18 cellular contexts compared by ENCODE assay signal in the genomic region with DNA sequence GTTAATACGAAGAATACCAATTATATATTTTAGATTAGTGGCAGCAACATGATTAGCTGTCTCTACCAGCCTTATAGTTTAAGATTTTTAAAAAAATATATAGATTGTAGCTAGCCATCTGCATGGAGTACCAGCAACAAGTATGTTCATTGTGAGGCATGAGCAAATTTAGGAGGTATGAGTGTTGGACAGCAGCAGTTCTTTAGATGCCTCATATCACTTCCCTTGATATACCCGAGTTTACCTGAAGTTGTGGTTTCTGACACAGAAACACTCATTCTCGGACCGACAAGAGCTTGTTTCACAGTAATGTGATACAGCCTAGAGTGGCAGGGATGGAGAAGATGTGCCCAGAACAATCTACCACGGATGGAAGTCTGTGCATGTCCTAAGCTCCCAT.
DNase-seq lines count a peak whose midpoint lies in the region; ATAC-seq and TF ChIP-seq lines count a peak whose summit lies in the region.
"Had no signal": no experiment of that assay in that cellular context is flagged by ENCODE, and none has a peak within 500 bp of the region (broad histone marks: within the 10 kb centered on the region; RNA-seq: fewer than 3 reads in every experiment).

No MANE protein-coding gene starts in this region.

- H3K4me1 ChIP-seq in DND-41 (ENCODE audit: insufficient read depth, low read length) (peaks cover 8% of the 10 kb centered on the region), MM.1S (ENCODE audit: low read length) (peaks cover 5% of the 10 kb centered on the region), smooth muscle cell (ENCODE audit: low read depth) (no peaks in the 10 kb centered on the region)
- H3K4me1 ChIP-seq: HAP-1 had no signal

- H2AFZ ChIP-seq in DND-41 (ENCODE audit: low read depth, low read length) = 0 out of 2 replicates have a peak overlapping the region, but pooled peaks have one; percentile 19
- H2AFZ ChIP-seq in MM.1S (ENCODE audit: low read length) = no peak overlapping the region
- H2AFZ ChIP-seq in smooth muscle cell (ENCODE audit: low read depth) = no peak overlapping the region

- H3F3A ChIP-seq in MM.1S (ENCODE audit: insufficient read depth, low read length) = no peaks in the 10 kb centered on the region
- no peaks in the 10 kb centered on the region for H3F3A ChIP-seq in smooth muscle cell (ENCODE audit: low read depth)

- H3K27me3 ChIP-seq in DND-41 (ENCODE audit: insufficient read depth, low read length, poor library complexity) (no peaks in the 10 kb centered on the region), MM.1S (replicated peaks; ENCODE audit: insufficient read depth, low read length) (no peaks in the 10 kb centered on the region), smooth muscle cell (ENCODE audit: low read depth) (no peaks in the 10 kb centered on the region)
- H3K27me3 ChIP-seq: BE2C; BLaER1 treated with 17β-estradiol and CSF1 and Interleukin-3, amounts not matched to agents 10 nM and 100 nM had no signal

- 87% methylated on average over 5 of the region's 5 CpGs for WGBS in smooth muscle cell (ENCODE audit: low lambda C conversion rate)

- H3K36me3 ChIP-seq in DND-41 (ENCODE audit: insufficient read depth, low read length) (no peaks in the 10 kb centered on the region), MM.1S (replicated peaks; ENCODE audit: insufficient read depth, low read length) (no peaks in the 10 kb centered on the region), smooth muscle cell (ENCODE audit: low read depth) (no peaks in the 10 kb centered on the region)
- H3K36me3 ChIP-seq: BE2C; BLaER1 treated with 17β-estradiol and CSF1 and Interleukin-3, amounts not matched to agents 10 nM and 100 nM; HAP-1 had no signal

- no peaks in the 10 kb centered on the region for H3K9me3 ChIP-seq in DND-41 (ENCODE audit: insufficient read depth, low read length, severe bottlenecking)
- H3K9me3 ChIP-seq in MM.1S (replicated peaks; ENCODE audit: insufficient read depth, low read length) = no peaks in the 10 kb centered on the region
- no peaks in the 10 kb centered on the region for H3K9me3 ChIP-seq in smooth muscle cell (replicated peaks; ENCODE audit: low read depth)
- H3K9me3 ChIP-seq: BE2C, HAP-1 had no signal

- H3K9me2 ChIP-seq in MM.1S (replicated peaks; ENCODE audit: insufficient read depth, low read length) = no peaks in the 10 kb centered on the region

- H3K27ac ChIP-seq in DND-41 (ENCODE audit: low read length) (no peak overlapping the region), MM.1S (ENCODE audit: low read length) (no peak overlapping the region), smooth muscle cell (ENCODE audit: low read depth) (no peak overlapping the region)
- H3K27ac ChIP-seq: 22Rv1 had no signal

- peak; percentile 3 for DNase-seq in DMS53 (lab: John Stamatoyannopoulos, UW)
- DNase-seq in DMS53 treated with DMSO at 0.1 percent for 48 hours (lab: John Stamatoyannopoulos, UW; ENCODE audit: unreplicated experiment) = no peak
- no peak for DNase-seq in DND-41
- DNase-seq in MM.1S = peak; percentile 23
- no peak for DNase-seq in DMS153 treated with DMSO at 0.1 percent for 48 hours (lab: John Stamatoyannopoulos, UW; ENCODE audit: unreplicated experiment)
- DNase-seq in smooth muscle cell (lab: John Stamatoyannopoulos, UW; ENCODE audit: unreplicated experiment) = no peak
- DNase-seq: ACHN; AML-193; BE2C; CD4-positive, alpha-beta T cell; CD8-positive, alpha-beta memory T cell; DMS79 treated with DMSO at 0.1 percent for 48 hours; GOT3; HFFc6 had no signal

- TF ChIP-seq CTCF in DND-41 (IDR thresholded peaks at IDR 0.05; ENCODE audit: borderline replicate concordance, extremely low read depth, low read length, poor library complexity, severe bottlenecking) (no peak), MM.1S (IDR thresholded peaks at IDR 0.05; ENCODE audit: low read length) (no peak), smooth muscle cell (IDR thresholded peaks at IDR 0.05; ENCODE audit: borderline replicate concordance, insufficient read depth, poor library complexity, severe bottlenecking) (no peak)

- ATAC-seq in DND-41 (ENCODE audit: insufficient read depth, low read depth) = no peak
- no peak for ATAC-seq in HG03571 (IDR thresholded peaks at IDR 0.05; ENCODE audit: unreplicated experiment)

- H3K9ac ChIP-seq in DND-41 (ENCODE audit: low read depth, low read length) = no peak overlapping the region
- no peak overlapping the region for H3K9ac ChIP-seq in MM.1S (ENCODE audit: low read length)
- H3K9ac ChIP-seq in smooth muscle cell (ENCODE audit: low read depth) = no peak overlapping the region
- H3K9ac ChIP-seq: BLaER1 treated with 17β-estradiol and CSF1 and Interleukin-3, amounts not matched to agents 10 nM and 100 nM had no signal

- no peak overlapping the region for H3K4me3 ChIP-seq in DND-41 (ENCODE audit: low read depth in 1 of 2, low read length in 2 of 2)
- no peak overlapping the region for H3K4me3 ChIP-seq in MM.1S (ENCODE audit: low read length)
- no peak overlapping the region for H3K4me3 ChIP-seq in smooth muscle cell
- H3K4me3 ChIP-seq: BLaER1 treated with 17β-estradiol and CSF1 and Interleukin-3, amounts not matched to agents 10 nM and 100 nM; HAP-1 had no signal

- H4K20me1 ChIP-seq in DND-41 (ENCODE audit: insufficient read depth, low read length) (no peaks in the 10 kb centered on the region), MM.1S (ENCODE audit: insufficient read depth, low read length) (no peaks in the 10 kb centered on the region), smooth muscle cell (ENCODE audit: low read depth) (no peaks in the 10 kb centered on the region)
- H4K20me1 ChIP-seq: BLaER1 treated with 17β-estradiol and CSF1 and Interleukin-3, amounts not matched to agents 10 nM and 100 nM had no signal

- H3K4me2 ChIP-seq in DND-41 (ENCODE audit: insufficient read depth, low read length) (no peak overlapping the region), MM.1S (ENCODE audit: low read depth, low read length) (no peak overlapping the region), smooth muscle cell (no peak overlapping the region)
- H3K4me2 ChIP-seq: BLaER1 treated with 17β-estradiol and CSF1 and Interleukin-3, amounts not matched to agents 10 nM and 100 nM had no signal

- H3K79me2 ChIP-seq in DND-41 (ENCODE audit: insufficient read depth, low read length) (no peaks in the 10 kb centered on the region), MM.1S (ENCODE audit: low read length) (no peaks in the 10 kb centered on the region), smooth muscle cell (ENCODE audit: low read depth) (no peaks in the 10 kb centered on the region)

Comparison
In these comparisons a context has a peak if more than half of its experiments do, and no peak if none do; other contexts are left out.
1. DNase-seq: peak in DMS53 (single experiment) and MM.1S (single experiment); none in DMS53 treated with DMSO at 0.1 percent for 48 hours (single experiment), DND-41 (single experiment), DMS153 treated with DMSO at 0.1 percent for 48 hours (single experiment) and smooth muscle cell (single experiment).